ENCODE assay signal across 8 cellular contexts in the genomic region with DNA sequence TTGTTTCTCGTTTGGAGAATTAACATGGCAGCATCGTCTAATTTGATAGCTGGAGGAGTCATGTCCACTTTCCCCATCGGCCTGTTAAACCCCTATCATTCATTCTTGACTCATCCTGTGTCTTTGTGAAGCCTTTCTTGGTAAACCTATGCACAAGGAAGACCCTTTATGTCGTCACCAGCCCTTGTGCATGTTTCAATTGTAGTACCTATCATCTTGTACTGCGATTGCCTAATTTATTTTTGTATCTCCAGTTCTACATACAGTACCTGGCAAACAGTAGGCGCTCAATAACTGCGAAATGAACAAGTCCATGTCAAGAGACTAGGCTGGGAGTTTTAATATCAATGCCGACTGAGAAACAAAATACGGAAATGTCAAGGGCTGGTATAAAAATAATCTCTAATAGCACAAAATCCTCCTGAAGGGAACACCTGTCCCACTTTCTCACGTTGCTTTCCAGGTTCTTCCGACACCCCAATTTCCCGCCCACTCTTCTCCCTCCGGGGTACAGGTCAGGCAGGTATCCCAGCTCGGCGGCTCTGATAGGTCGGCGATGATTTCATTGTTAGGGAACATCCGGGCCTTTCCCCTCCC. TPM values are rescaled to one million over a fixed set of nuclear protein-coding genes. Genes with fewer than 3 reads are reported as not detected.
DNase-seq lines count a peak whose midpoint lies in the region; ATAC-seq, FAIRE-seq and TF ChIP-seq lines count a peak whose summit lies in the region.

No MANE protein-coding gene starts in this region.

- no peak for TF ChIP-seq RAD21 in IMR-90 (IDR thresholded peaks at IDR 0.05; ENCODE audit: low read length)

- dilution Hi-C loops in IMR-90 (cut with HindIII; ENCODE audit: low sequenced_read_pairs, unreplicated experiment), result no loop called here

- no peak for FAIRE-seq in GM12892 (lab: Jason Lieb, UNC)

- peak overlapping the region; percentile 87 to 95 for H4K8ac ChIP-seq in IMR-90 (ENCODE audit: low read depth in 2 of 2, low read length in 2 of 2)

- in situ Hi-C loops in IMR-90 (cut with MboI; ENCODE audit: low sequenced_read_pairs), result no loop called here

- CTCF ChIA-PET in AG04449 (lab: Yijun Ruan, JAX), result no interaction called here
- CTCF ChIA-PET in IMR-90 (lab: Yijun Ruan, JAX), result interaction anchor here (2.0 kb wide), 1 partner anchor 79 kb away, joined by 4 read pairs; no protein-coding TSS in a partner anchor

- H3K14ac ChIP-seq in IMR-90 (replicated peaks; ENCODE audit: low read depth, low read length), result peak overlapping the region; percentile 15; the same call in 1 of the 2 replicates

- BruUV-seq in IMR-90 (replicated peaks; lab: Mats Ljungman, UMichigan), result no TSS peak

- intact Hi-C loops in IMR-90 (cut with micrococcal nuclease), result no loop called here

- H3K9ac ChIP-seq in IMR-90 (ENCODE audit: low read depth, low read length), result no peak overlapping the region

- no peak overlapping the region for H3K23ac ChIP-seq in IMR-90 (ENCODE audit: low read depth, low read length)

- peak overlapping the region; percentile 3; the same call in 1 of the 2 replicates for H3K18ac ChIP-seq in IMR-90 (ENCODE audit: low read depth, low read length)

- ATAC-seq in IMR-90 (ENCODE audit: low read depth) (no peak), HG03097 (IDR thresholded peaks at IDR 0.05; ENCODE audit: low FRiP score, unreplicated experiment) (no peak), HG03025 (IDR thresholded peaks at IDR 0.05; ENCODE audit: low FRiP score, unreplicated experiment) (no peak)

- peak overlapping the region; percentile 80 for H3K4me2 ChIP-seq in IMR-90 (ENCODE audit: low read depth, low read length)

- H3K9me3 ChIP-seq in IMR-90 (ENCODE audit: control insufficient read depth, insufficient read depth, low read length), result no peaks in the 10 kb centered on the region
- H3K9me3 ChIP-seq in muscle layer of duodenum (ENCODE audit: control insufficient read depth in 1 of 2, low read length in 2 of 2), result no peaks in the 10 kb centered on the region

- H2AK9ac ChIP-seq in IMR-90 (replicated peaks; ENCODE audit: low read depth, low read length, poor library complexity), result peak overlapping the region; percentile 20

- 0 out of 2 replicates have a peak overlapping the region, but pooled peaks have one; percentile 26 for H2AK5ac ChIP-seq in IMR-90 (ENCODE audit: low read depth, low read length)

- no peak overlapping the region for H2BK20ac ChIP-seq in IMR-90 (ENCODE audit: low read depth, low read length)

- H3K4me3 ChIP-seq in AG04449 (ENCODE audit: low read depth, low read length) (peak overlapping the region; percentile 84), IMR-90 (ENCODE audit: insufficient read depth, low read depth, low read length) (peak overlapping the region; percentile 69), cardiac fibroblast (replicated peaks in 1 of 2; ENCODE audit: low read depth in 2 of 2, low read length in 2 of 2) (peak overlapping the region; percentile 57 to 69), muscle layer of duodenum (ENCODE audit: low read depth in 1 of 2, low read length in 2 of 2) (peak overlapping the region; percentile 60 to 88)

- H2BK15ac ChIP-seq in IMR-90 (ENCODE audit: low read depth, low read length), result peak overlapping the region; percentile 5; the same call in 1 of the 3 replicates

- peak overlapping the region; percentile 15 for H2BK5ac ChIP-seq in IMR-90 (ENCODE audit: low read depth, low read length, poor library complexity, severe bottlenecking)

- H3K27ac ChIP-seq in IMR-90 (ENCODE audit: insufficient read depth, low read length) (peak overlapping the region; percentile 25; the same call in 1 of the 2 replicates), muscle layer of duodenum (ENCODE audit: low read length) (peak overlapping the region; percentile 100)

- POLR2A ChIA-PET in AG04449 (lab: Yijun Ruan, JAX), result no interaction called here
- POLR2A ChIA-PET in IMR-90 (lab: Charles Lee; ENCODE audit: unreplicated experiment), result no interaction called here

- H3K36me3 ChIP-seq in IMR-90 (ENCODE audit: control insufficient read depth, insufficient read depth, low read length) (no peaks in the 10 kb centered on the region), muscle layer of duodenum (ENCODE audit: control insufficient read depth in 1 of 2, insufficient read depth in 2 of 2, low read length in 2 of 2) (peaks cover 0 to 14% of the 10 kb centered on the region in 2 donors)

- TF ChIP-seq CTCF in AG04449 (IDR thresholded peaks at IDR 0.05; ENCODE audit: insufficient read depth, low read length, missing control alignments) (no peak), IMR-90 (conservative IDR thresholded peaks at IDR 0.05; ENCODE audit: low read depth, low read length) (no peak), cardiac fibroblast (IDR thresholded peaks at IDR 0.05; ENCODE audit: low read depth, low read length) (no peak)

- H3K56ac ChIP-seq in IMR-90 (ENCODE audit: extremely low read depth, insufficient read depth, low read length), result peak overlapping the region; percentile 24; the same call in 1 of the 2 replicates

- H3K79me1 ChIP-seq in IMR-90 (ENCODE audit: low read depth in 1 of 2, low read length in 2 of 2), result peaks cover 4 to 20% of the 10 kb centered on the region in 2 experiments; a peak in 2 of 4 replicates

- H3K27me3 ChIP-seq in IMR-90 (ENCODE audit: control insufficient read depth, insufficient read depth, low read length) (no peaks in the 10 kb centered on the region), muscle layer of duodenum (ENCODE audit: low read depth, low read length) (no peaks in the 10 kb centered on the region)

- H4K20me1 ChIP-seq in IMR-90 (ENCODE audit: insufficient read depth, low read length), result peaks cover 24% of the 10 kb centered on the region

- peak overlapping the region; percentile 29 for H3K4ac ChIP-seq in IMR-90 (ENCODE audit: low read depth, low read length)

- peak overlapping the region; percentile 36; the same call in 1 of the 2 replicates for H4K91ac ChIP-seq in IMR-90 (ENCODE audit: insufficient read depth, low read depth, low read length)

- peak overlapping the region; percentile 63 for H4K5ac ChIP-seq in IMR-90 (ENCODE audit: low read depth, low read length)

- WGBS in IMR-90 (ENCODE audit: extremely low coverage in 2 of 2, insufficient read length in 1 of 2), 2 experiments, result 20% methylated on average over 3 of the region's 18 CpGs; no CpG with 5 or more reads in 1 of the 2 experiments

- H3K4me1 ChIP-seq in IMR-90 (ENCODE audit: control insufficient read depth, insufficient read depth, low read length) (peaks cover 2% of the 10 kb centered on the region; the same call in 1 of the 2 replicates), muscle layer of duodenum (ENCODE audit: control insufficient read depth in 1 of 2, insufficient read depth in 2 of 2, low read length in 2 of 2) (peaks cover 0 to 8% of the 10 kb centered on the region in 2 donors)

- no peaks in the 10 kb centered on the region for H3K9me1 ChIP-seq in IMR-90 (ENCODE audit: insufficient read depth, low read length)

- DNase-seq in AG04449 (ENCODE audit: low read depth, low spot score) (no peak), IMR-90 (no peak), cardiac fibroblast (ENCODE audit: low read depth in 2 of 2) (no peak), GM12892 (ENCODE audit: insufficient read length) (no peak)
- DNase-seq in activated CD8-positive, alpha-beta memory T cell treated with anti-CD3 and anti-CD28 coated beads for 24 hours, result no peak

- 0 out of 2 replicates have a peak overlapping the region, but pooled peaks have one; percentile 8 for H2BK120ac ChIP-seq in IMR-90 (ENCODE audit: low read depth, low read length)

- H2AFZ ChIP-seq in IMR-90 (replicated peaks; ENCODE audit: low read length, poor library complexity), result peak overlapping the region; percentile 96

- TF ChIP-seq POLR2A in IMR-90 (IDR thresholded peaks at IDR 0.05; ENCODE audit: low read depth, low read length), result no peak
- TF ChIP-seq POLR2A in GM12892 (IDR thresholded peaks at IDR 0.05; ENCODE audit: low read depth, low read length), result no peak

TF ChIP-seq in IMR-90, 13 proteins besides CTCF, POLR2A, EP300 and RAD21:
- TF ChIP-seq RFX5 (IDR thresholded peaks at IDR 0.05; ENCODE audit: low read depth, low read length) (no peak), CEBPB (IDR thresholded peaks at IDR 0.05; ENCODE audit: low read depth, low read length) (no peak), MAZ (IDR thresholded peaks at IDR 0.05; ENCODE audit: borderline replicate concordance, low read depth, low read length) (no peak), MAFK (IDR thresholded peaks at IDR 0.05; ENCODE audit: low read depth, low read length) (no peak), MXI1 (IDR thresholded peaks at IDR 0.05; ENCODE audit: borderline replicate concordance, low read depth, low read length) (no peak), BHLHE40 (IDR thresholded peaks at IDR 0.05; ENCODE audit: low read depth, low read length) (no peak), NFE2L2 (IDR thresholded peaks at IDR 0.05; ENCODE audit: low read depth, low read length) (no peak), FOS (IDR thresholded peaks at IDR 0.05; ENCODE audit: low read depth, low read length) (no peak), CHD1 (IDR thresholded peaks at IDR 0.05; ENCODE audit: low read depth, low read length) (no peak), SMC3 (IDR thresholded peaks at IDR 0.05; ENCODE audit: low read depth, low read length) (no peak), RCOR1 (IDR thresholded peaks at IDR 0.05; ENCODE audit: insufficient replicate concordance, low read length) (no peak)
- TF ChIP-seq, protein P1, sequence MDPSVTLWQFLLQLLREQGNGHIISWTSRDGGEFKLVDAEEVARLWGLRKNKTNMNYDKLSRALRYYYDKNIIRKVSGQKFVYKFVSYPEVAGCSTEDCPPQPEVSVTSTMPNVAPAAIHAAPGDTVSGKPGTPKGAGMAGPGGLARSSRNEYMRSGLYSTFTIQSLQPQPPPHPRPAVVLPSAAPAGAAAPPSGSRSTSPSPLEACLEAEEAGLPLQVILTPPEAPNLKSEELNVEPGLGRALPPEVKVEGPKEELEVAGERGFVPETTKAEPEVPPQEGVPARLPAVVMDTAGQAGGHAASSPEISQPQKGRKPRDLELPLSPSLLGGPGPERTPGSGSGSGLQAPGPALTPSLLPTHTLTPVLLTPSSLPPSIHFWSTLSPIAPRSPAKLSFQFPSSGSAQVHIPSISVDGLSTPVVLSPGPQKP (IDR thresholded peaks at IDR 0.05; ENCODE audit: borderline replicate concordance, low read depth, low read length), result no peak
- TF ChIP-seq, protein P2, sequence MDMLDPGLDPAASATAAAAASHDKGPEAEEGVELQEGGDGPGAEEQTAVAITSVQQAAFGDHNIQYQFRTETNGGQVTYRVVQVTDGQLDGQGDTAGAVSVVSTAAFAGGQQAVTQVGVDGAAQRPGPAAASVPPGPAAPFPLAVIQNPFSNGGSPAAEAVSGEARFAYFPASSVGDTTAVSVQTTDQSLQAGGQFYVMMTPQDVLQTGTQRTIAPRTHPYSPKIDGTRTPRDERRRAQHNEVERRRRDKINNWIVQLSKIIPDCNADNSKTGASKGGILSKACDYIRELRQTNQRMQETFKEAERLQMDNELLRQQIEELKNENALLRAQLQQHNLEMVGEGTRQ (IDR thresholded peaks at IDR 0.05; ENCODE audit: low read depth, low read length), result no peak
TF ChIP-seq in IMR-90: peak in this region for 0.

RNA-seq across cellular contexts. Expression of a gene that starts 1.3 kb away (rescaled TPM):
- total RNA-seq in IMR-90 (2012; rRNA removed), result 14.7 and 25.6 TPM in 2 replicates
- polyA plus RNA-seq in IMR-90 (2012; rRNA removed), result 9.0 and 13.4 TPM in 2 replicates
- polyA plus RNA-seq in IMR-90 (2012; cell fraction: cytosol; rRNA removed), result 4.7 and 6.7 TPM in 2 replicates
- polyA plus RNA-seq in IMR-90 (2012; cell fraction: nucleus; rRNA removed; ENCODE audit: low replicate concordance), result 1.8 and 7.8 TPM in 2 replicates
- 28.0 TPM for polyA plus RNA-seq in GM12892 (2012; ENCODE audit: missing spikeins)
